In genomic region chr20:51563597-51564332, GRCh38 we compare ENCODE assay signal across 8 cellular contexts. TPM values are rescaled to one million over a fixed set of nuclear protein-coding genes. Genes with fewer than 3 reads are reported as not detected.
DNase-seq lines count a peak whose midpoint lies in the region; ATAC-seq and TF ChIP-seq lines count a peak whose summit lies in the region.

No MANE protein-coding gene starts in this region.

- H4K20me1 ChIP-seq in hepatocyte (ENCODE audit: insufficient read depth, poor library complexity, severe bottlenecking): no peaks in the 10 kb centered on the region

- DNase-seq in DMS153 (lab: John Stamatoyannopoulos, UW) (peak; percentile 43), MG63 (peak; percentile 39), amniotic epithelial cell (ENCODE audit: low read depth) (peak; percentile 80), hepatocyte (ENCODE audit: low spot score) (peak; percentile 87), gastrocnemius medialis (peak in 1 of 2 donors; percentile 15)

- 34% methylated on average over 15 of the region's 15 CpGs for WGBS in hepatocyte (ENCODE audit: low lambda C conversion rate, missing lambda C conversion rate)

- in situ Hi-C loops in gastrocnemius medialis (cut with MboI; ENCODE audit: low sequenced_read_pairs in 4 of 4): loop anchor here in 1 of 4 donors (10.0 kb wide), 1 partner anchor 109 kb away; no protein-coding TSS in a partner anchor

- H3K4me3 ChIP-seq in MG63: no peak overlapping the region
- no peak overlapping the region for H3K4me3 ChIP-seq in hepatocyte
- H3K4me3 ChIP-seq in gastrocnemius medialis: peak overlapping the region; percentile 57 to 72 (median 64)

- H3K36me3 ChIP-seq in MG63 (no peaks in the 10 kb centered on the region), hepatocyte (replicated peaks; ENCODE audit: insufficient read depth, low read depth) (no peaks in the 10 kb centered on the region), gastrocnemius medialis (no peaks in the 10 kb centered on the region)

- H3K4me1 ChIP-seq in hepatocyte (ENCODE audit: insufficient read depth): peaks cover 21% of the 10 kb centered on the region
- H3K4me1 ChIP-seq in gastrocnemius medialis: peaks cover 35 to 37% of the 10 kb centered on the region in 2 donors

- H3K9me2 ChIP-seq in hepatocyte (replicated peaks; ENCODE audit: insufficient read depth): no peaks in the 10 kb centered on the region

- TF ChIP-seq CTCF in hepatocyte (IDR thresholded peaks at IDR 0.05; ENCODE audit: poor library complexity) (no peak), gastrocnemius medialis (IDR thresholded peaks at IDR 0.05 in 4 of 5, conservative IDR thresholded peaks at IDR 0.05 in 1 of 5) (no peak)

- TF ChIP-seq POLR2A in gastrocnemius medialis (IDR thresholded peaks at IDR 0.05): no peak

- peak overlapping the region; percentile 96 for H3K4me2 ChIP-seq in hepatocyte

- peak overlapping the region; percentile 82 for H3K27ac ChIP-seq in hepatocyte
- peak overlapping the region; percentile 45 to 83 (median 72) for H3K27ac ChIP-seq in gastrocnemius medialis

- peaks cover 16% of the 10 kb centered on the region for H3K27me3 ChIP-seq in MG63
- peaks cover 22% of the 10 kb centered on the region for H3K27me3 ChIP-seq in hepatocyte
- H3K27me3 ChIP-seq in gastrocnemius medialis: no peaks in the 10 kb centered on the region

- H3K79me2 ChIP-seq in hepatocyte: no peaks in the 10 kb centered on the region

- ATAC-seq in gastrocnemius medialis (peak in 1 of 2 donors; percentile 51), HG03045 (IDR thresholded peaks at IDR 0.05; ENCODE audit: unreplicated experiment) (no peak), GM21529 (IDR thresholded peaks at IDR 0.05; ENCODE audit: unreplicated experiment) (no peak), HG03378 (IDR thresholded peaks at IDR 0.05; ENCODE audit: unreplicated experiment) (no peak)

- H2AFZ ChIP-seq in hepatocyte: no peak overlapping the region

- intact Hi-C loops in gastrocnemius medialis (cut with DNase I; ENCODE audit: low total_unique reads): loop anchor here (2.0 kb wide), 1 partner anchor 21 kb away; the partner anchor contains the start of gene NFATC2

- H3K9me3 ChIP-seq in MG63 (no peaks in the 10 kb centered on the region), hepatocyte (ENCODE audit: low read depth) (no peaks in the 10 kb centered on the region), gastrocnemius medialis (no peaks in the 10 kb centered on the region)

RNA-seq across cellular contexts. Expression of gene NFATC2, which starts 21.2 kb away (rescaled TPM):
- total RNA-seq in MG63 (2014; rRNA removed; shearing (Covaris generic); ENCODE audit: low replicate concordance): not detected in 2 replicates
- total RNA-seq in hepatocyte (4.4 and 4.9 TPM in 2 replicates), gastrocnemius medialis (1 to 10 TPM; 1.6 to 3.9 (median 2.8) TPM)
- 8.3 and 10.3 TPM in 2 replicates for polyA plus RNA-seq in hepatocyte

Comparison
In these comparisons a context has a peak if more than half of its experiments do, and no peak if none do; other contexts are left out.
1. H3K4me3 ChIP-seq: peak in gastrocnemius medialis (4 of 4); none in MG63 (single experiment) and hepatocyte (single experiment).